ENCODE assay signal across 8 cellular contexts in the genomic region with DNA sequence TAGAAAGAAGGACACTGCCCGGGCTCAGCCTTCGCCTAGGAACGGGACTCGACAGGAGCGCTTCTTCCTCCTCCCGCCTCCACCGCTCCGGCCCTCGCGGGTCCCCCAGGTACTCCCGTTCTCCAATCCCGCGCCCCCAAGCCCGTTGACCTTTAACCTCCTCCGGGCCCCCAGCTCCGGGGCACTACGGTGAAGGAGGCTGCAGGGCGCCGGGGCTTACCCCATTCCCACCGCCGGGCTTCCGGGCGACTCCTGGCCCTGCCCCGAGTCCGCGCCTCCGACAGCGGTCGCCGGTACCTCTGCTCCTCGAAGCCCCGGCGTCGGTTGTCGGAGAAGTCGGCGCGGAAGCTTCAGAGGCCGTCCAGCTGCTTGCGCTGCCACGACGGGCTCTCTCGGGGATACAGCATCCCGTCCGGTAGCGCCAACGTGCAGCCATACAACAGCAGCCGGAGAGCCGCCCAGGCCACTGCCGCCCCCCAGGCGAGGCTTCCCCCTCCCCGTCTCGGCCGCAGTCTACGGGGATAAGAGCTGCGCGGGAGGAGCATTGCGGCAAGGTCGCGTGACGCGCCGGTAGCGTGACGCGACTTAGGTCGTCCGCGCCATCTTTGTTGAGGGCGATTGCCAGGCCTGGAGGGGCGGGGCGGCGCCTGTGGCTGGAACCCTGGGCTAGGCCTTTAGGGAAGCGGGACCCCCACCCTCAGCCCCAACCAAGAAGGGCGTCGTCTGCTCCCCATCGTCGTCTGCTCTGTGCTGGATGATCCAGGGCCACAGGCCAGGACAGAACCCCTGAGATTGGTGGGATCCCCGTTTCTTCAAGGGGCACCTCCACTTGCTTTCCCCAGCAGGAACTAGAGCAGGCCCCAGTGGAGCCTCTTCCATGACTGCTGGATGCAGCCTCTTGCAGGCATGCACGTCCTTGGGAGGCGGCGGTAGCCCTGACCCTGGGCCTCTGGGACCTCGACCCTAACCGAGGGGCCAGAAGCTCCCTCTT. TPM values are rescaled to one million over a fixed set of nuclear protein-coding genes. Genes with fewer than 3 reads are reported as not detected.
DNase-seq lines count a peak whose midpoint lies in the region; ATAC-seq and TF ChIP-seq lines count a peak whose summit lies in the region.

No MANE protein-coding gene starts in this region.

- H3K9me3 Mint-ChIP-seq in activated naive CD8-positive, alpha-beta T cell treated with anti-CD3 and anti-CD28 coated beads, Interleukin-2, amount 10 ng/mL, durations not matched to agents 7 days and 5 days = no peaks in the 10 kb centered on the region

- H3K4me3 ChIP-seq in NB4 (ENCODE audit: low read depth, low read length) = peak overlapping the region; percentile 72
- peak overlapping the region; percentile 95 for H3K4me3 ChIP-seq in osteoblast (ENCODE audit: insufficient read depth, low read length)
- H3K4me3 ChIP-seq in thoracic aorta = peak overlapping the region; percentile 91

- H3K4me3 Mint-ChIP-seq in activated naive CD8-positive, alpha-beta T cell treated with anti-CD3 and anti-CD28 coated beads, Interleukin-2, amount 10 ng/mL, durations not matched to agents 7 days and 5 days = peak overlapping the region; percentile 80

- TF ChIP-seq CTCF in NB4 (IDR thresholded peaks at IDR 0.05; ENCODE audit: low read depth, low read length) (no peak), osteoblast (IDR thresholded peaks at IDR 0.05; ENCODE audit: extremely low read depth, low read depth, low read length) (no peak), thoracic aorta (IDR thresholded peaks at IDR 0.05) (no peak)

- H3K27me3 Mint-ChIP-seq in activated naive CD8-positive, alpha-beta T cell treated with anti-CD3 and anti-CD28 coated beads, Interleukin-2, amount 10 ng/mL, durations not matched to agents 7 days and 5 days = no peaks in the 10 kb centered on the region

- H3K27ac ChIP-seq in osteoblast (ENCODE audit: low read depth, low read length) (peak overlapping the region; percentile 68), thoracic aorta (peak overlapping the region; percentile 38 to 52)

- H3K36me3 ChIP-seq in osteoblast (ENCODE audit: insufficient read depth, low read length) = peaks cover 7% of the 10 kb centered on the region
- peaks cover 12% of the 10 kb centered on the region for H3K36me3 ChIP-seq in thoracic aorta

- H3K9me3 ChIP-seq in osteoblast (ENCODE audit: low read depth, low read length) = no peaks in the 10 kb centered on the region
- no peaks in the 10 kb centered on the region for H3K9me3 ChIP-seq in thoracic aorta

- POLR2A ChIA-PET in activated naive CD8-positive, alpha-beta T cell treated with anti-CD3 and anti-CD28 coated beads, Interleukin-2, amount 10 ng/mL, durations not matched to agents 7 days and 5 days (lab: Charles Lee) = interaction anchor here (0.5 to 3.4 kb wide), 12 partner anchors 10 to 177 kb away, joined by 3 to 19 read pairs (median 6); partner anchors contain the start of genes C22orf15, MIF, SLC2A11 and SMARCB1

- H3K36me3 Mint-ChIP-seq in activated naive CD8-positive, alpha-beta T cell treated with anti-CD3 and anti-CD28 coated beads, Interleukin-2, amount 10 ng/mL, durations not matched to agents 7 days and 5 days = peaks cover 8% of the 10 kb centered on the region

- peak; percentile 88 for ATAC-seq in activated naive CD8-positive, alpha-beta T cell treated with anti-CD3 and anti-CD28 coated beads, Interleukin-2, amount 10 ng/mL, durations not matched to agents 7 days and 5 days (ENCODE audit: low read depth)
- peak; percentile 75 for ATAC-seq in thoracic aorta (ENCODE audit: insufficient number of reproducible peaks, low FRiP score, low read depth)

- H3K4me1 ChIP-seq in osteoblast (ENCODE audit: insufficient read depth, low read length) (no peaks in the 10 kb centered on the region), thoracic aorta (ENCODE audit: control insufficient read depth in 1 of 2, low read depth in 2 of 2) (peaks cover 6 to 11% of the 10 kb centered on the region in 2 donors)

- H3K79me2 ChIP-seq in osteoblast (ENCODE audit: insufficient read depth, low read length) = peaks cover 13% of the 10 kb centered on the region

- peak overlapping the region; percentile 87 for H3K4me2 ChIP-seq in osteoblast (ENCODE audit: insufficient read depth, low read length)

- peak; percentile 67 for TF ChIP-seq POLR2A in NB4 (IDR thresholded peaks at IDR 0.05; ENCODE audit: extremely low read depth, insufficient read length)

- no peaks in the 10 kb centered on the region for H4K20me1 ChIP-seq in osteoblast (ENCODE audit: insufficient read depth, low read length)

- peak; percentile 82 for DNase-seq in DMS53 (lab: John Stamatoyannopoulos, UW)
- peak; percentile 19 for DNase-seq in GOT3 (lab: John Stamatoyannopoulos, UW)
- DNase-seq in NB4 (ENCODE audit: low read depth) = peak; percentile 93
- peak; percentile 69 for DNase-seq in SKM-1 treated with dmso at 0.1 percent for 144 hours (lab: John Stamatoyannopoulos, UW; ENCODE audit: unreplicated experiment)
- DNase-seq in activated naive CD8-positive, alpha-beta T cell treated with anti-CD3 and anti-CD28 coated beads, Interleukin-2, amount 10 ng/mL, durations not matched to agents 7 days and 5 days = peak; percentile 88
- peak; percentile 81 to 97 (median 91) for DNase-seq in head of caudate nucleus
- peak; percentile 99 for DNase-seq in osteoblast (ENCODE audit: insufficient read length, low spot score, missing footprints)
- DNase-seq in thoracic aorta (ENCODE audit: low spot score) = peak; percentile 25

- peak overlapping the region; percentile 100 for H2AFZ ChIP-seq in osteoblast (ENCODE audit: low read length)

- H3K27ac Mint-ChIP-seq in activated naive CD8-positive, alpha-beta T cell treated with anti-CD3 and anti-CD28 coated beads, Interleukin-2, amount 10 ng/mL, durations not matched to agents 7 days and 5 days = peak overlapping the region; percentile 84

- intact Hi-C loops in head of caudate nucleus (cut with DNase I) = no loop called here

- H3K27me3 ChIP-seq in osteoblast (ENCODE audit: insufficient read depth, low read length) = no peaks in the 10 kb centered on the region
- H3K27me3 ChIP-seq in thoracic aorta (replicated peaks; ENCODE audit: insufficient read depth) = no peaks in the 10 kb centered on the region

- peaks cover 8% of the 10 kb centered on the region for H3K4me1 Mint-ChIP-seq in activated naive CD8-positive, alpha-beta T cell treated with anti-CD3 and anti-CD28 coated beads, Interleukin-2, amount 10 ng/mL, durations not matched to agents 7 days and 5 days

RNA-seq across cellular contexts. Expression of gene RGL4, which starts 26.3 kb away (rescaled TPM):
- total RNA-seq in activated naive CD8-positive, alpha-beta T cell treated with anti-CD3 and anti-CD28 coated beads, Interleukin-2, amount 10 ng/mL, durations not matched to agents 7 days and 5 days = 10 to 100 TPM; 24.9 to 25.8 TPM
- total RNA-seq in osteoblast (not detected in 2 replicates), thoracic aorta (not detected)

RNA-seq across cellular contexts. Expression of gene ZNF70, which starts 33.8 kb away (rescaled TPM):
- total RNA-seq in activated naive CD8-positive, alpha-beta T cell treated with anti-CD3 and anti-CD28 coated beads, Interleukin-2, amount 10 ng/mL, durations not matched to agents 7 days and 5 days = 1 to 10 TPM; 3.8 to 4.1 TPM
- 6.5 and 7.4 TPM in 2 replicates for total RNA-seq in osteoblast
- 10 to 100 TPM in 1 of 2 donors, 1 to 10 TPM in 1; 8.4 to 13.8 TPM for total RNA-seq in thoracic aorta

RNA-seq across cellular contexts. Expression of gene VPREB3, which starts 37.1 kb away (rescaled TPM):
- total RNA-seq in activated naive CD8-positive, alpha-beta T cell treated with anti-CD3 and anti-CD28 coated beads, Interleukin-2, amount 10 ng/mL, durations not matched to agents 7 days and 5 days = not detected
- not detected in 2 replicates for total RNA-seq in osteoblast
- total RNA-seq in thoracic aorta = not detected

RNA-seq across cellular contexts. Expression of gene C22orf15, which starts 45.7 kb away (rescaled TPM):
- 1 to 10 TPM; 2.1 to 2.9 TPM for total RNA-seq in activated naive CD8-positive, alpha-beta T cell treated with anti-CD3 and anti-CD28 coated beads, Interleukin-2, amount 10 ng/mL, durations not matched to agents 7 days and 5 days
- total RNA-seq in osteoblast (0.72 and 0.88 TPM in 2 replicates), thoracic aorta (not detected)

RNA-seq across cellular contexts. Expression of gene CHCHD10, which starts 50.7 kb away (rescaled TPM):
- 100 to 1,000 TPM in 1 of 2 experiments, 10 to 100 TPM in 1; 99.8 to 111 TPM for total RNA-seq in activated naive CD8-positive, alpha-beta T cell treated with anti-CD3 and anti-CD28 coated beads, Interleukin-2, amount 10 ng/mL, durations not matched to agents 7 days and 5 days
- 0.88 and 1.1 TPM in 2 replicates for total RNA-seq in osteoblast
- total RNA-seq in thoracic aorta = 10 to 100 TPM in 1 of 2 donors, not detected in 1; 19.4 TPM

Comparison
In these comparisons a context has a peak if more than half of its experiments do, and no peak if none do; other contexts are left out.
1. Peak in every context shown above with its lines: DNase-seq, ATAC-seq, H3K4me3 ChIP-seq and H3K27ac ChIP-seq.
2. DNase-seq: peak in every context shown above with its lines; median percentile 99 in osteoblast; 93 in NB4; 91 in head of caudate nucleus; 88 in activated naive CD8-positive, alpha-beta T cell treated with anti-CD3 and anti-CD28 coated beads, Interleukin-2, amount 10 ng/mL, durations not matched to agents 7 days and 5 days; 82 in DMS53; 69 in SKM-1 treated with dmso at 0.1 percent for 144 hours; 25 in thoracic aorta; 19 in GOT3.
3. RNA of gene RGL4, which starts 26.3 kb away (total RNA-seq): 24.9 to 25.8 TPM in activated naive CD8-positive, alpha-beta T cell treated with anti-CD3 and anti-CD28 coated beads, Interleukin-2, amount 10 ng/mL, durations not matched to agents 7 days and 5 days; not detected in thoracic aorta and not detected in osteoblast; every median in the first group is over 10 times any median in the second.